In genomic region chr14:100545359-100545758, GRCh38 we compare ENCODE assay signal across 1 cellular context.
TF ChIP-seq lines count a peak whose summit lies in the region.

No MANE protein-coding gene starts in this region.

TF ChIP-seq in endothelial cell of umbilical vein, 7 proteins besides CTCF, POLR2A, EP300 and RAD21 (continued from another document):
- TF ChIP-seq MAX (IDR thresholded peaks at IDR 0.05; ENCODE audit: insufficient read depth, insufficient read length), result no peak
